Comparison of ENCODE assay signal across 8 cellular contexts in genomic region chr19:47230921-47231214, GRCh38. TPM values are rescaled to one million over a fixed set of nuclear protein-coding genes. Genes with fewer than 3 reads are reported as not detected.
DNase-seq lines count a peak whose midpoint lies in the region; ATAC-seq and TF ChIP-seq lines count a peak whose summit lies in the region.

A gene with protein sequence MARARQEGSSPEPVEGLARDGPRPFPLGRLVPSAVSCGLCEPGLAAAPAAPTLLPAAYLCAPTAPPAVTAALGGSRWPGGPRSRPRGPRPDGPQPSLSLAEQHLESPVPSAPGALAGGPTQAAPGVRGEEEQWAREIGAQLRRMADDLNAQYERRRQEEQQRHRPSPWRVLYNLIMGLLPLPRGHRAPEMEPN (minus strand): TSS chr19:47231199. CDS start chr19:47228431, 2,768 bp downstream.

- peak within 1 kb of the TSS; percentile 81 for H3K4me3 Mint-ChIP-seq in natural killer cell

- peak within 1 kb of the TSS; percentile 44; the same call in 1 of the 2 replicates for H3K9ac ChIP-seq in KMS-11

- peak in 2 of 3 donors; percentile 0 for ATAC-seq in natural killer cell
- no peak for ATAC-seq in GM18873 (IDR thresholded peaks at IDR 0.05; ENCODE audit: low FRiP score, unreplicated experiment)
- ATAC-seq in GM18511 (IDR thresholded peaks at IDR 0.05; ENCODE audit: unreplicated experiment): no peak

- DNase-seq in dermis blood vessel endothelial cell (no peak), natural killer cell (no peak), NCI-H345 treated with DMSO at 0.1 percent for 48 hours (lab: John Stamatoyannopoulos, UW; ENCODE audit: unreplicated experiment) (no peak)
- DNase-seq in stimulated activated naive CD4-positive, alpha-beta T cell treated with Interleukin-2 at 50 U/mL for 16 hours (lab: John Stamatoyannopoulos, UW): no peak

- H3K4me3 ChIP-seq in KMS-11 (IDR thresholded peaks at IDR 0.05; ENCODE audit: insufficient read depth, low read depth, low read length): no peak within 1 kb of the TSS

- H4K20me1 ChIP-seq in KMS-11 (ENCODE audit: insufficient read depth): no peaks in the 10 kb centered on the region

- H3K36me3 ChIP-seq in KMS-11 (ENCODE audit: insufficient read depth): no peaks in the 10 kb centered on the region

- H3K4me2 ChIP-seq in KMS-11: peak within 1 kb of the TSS; percentile 97

- H3K27me3 ChIP-seq in KMS-11 (ENCODE audit: insufficient read depth, low read depth): peaks cover 6% of the 10 kb centered on the region; the same call in 1 of the 2 replicates

- peak within 1 kb of the TSS; percentile 88 to 93 for H3K27ac Mint-ChIP-seq in natural killer cell

- H3K4me1 Mint-ChIP-seq in natural killer cell: peaks cover 18 to 28% of the 10 kb centered on the region in 2 donors

- no peaks in the 10 kb centered on the region for H3K79me2 ChIP-seq in KMS-11 (ENCODE audit: insufficient read depth, low read depth)

- peak within 1 kb of the TSS; percentile 80 for H3K27ac ChIP-seq in C4-2B
- peak within 1 kb of the TSS; percentile 44; the same call in 1 of the 2 replicates for H3K27ac ChIP-seq in KMS-11

- TF ChIP-seq CTCF in C4-2B (conservative IDR thresholded peaks at IDR 0.05): no peak
- TF ChIP-seq CTCF in KMS-11 (conservative IDR thresholded peaks at IDR 0.05; ENCODE audit: low read depth, low read length): no peak
- TF ChIP-seq CTCF in natural killer cell (IDR thresholded peaks at IDR 0.05): no peak

- no peaks in the 10 kb centered on the region for H3K36me3 Mint-ChIP-seq in natural killer cell

- intact Hi-C loops in natural killer cell (cut with micrococcal nuclease): loop anchor here (1.0 kb wide), 1 partner anchor 10 kb away; no protein-coding TSS in a partner anchor

- peaks cover 0 to 2% of the 10 kb centered on the region in 2 donors for H3K27me3 Mint-ChIP-seq in natural killer cell (ENCODE audit: low read depth in 2 of 2)

- peak within 1 kb of the TSS; percentile 79; the same call in 1 of the 2 replicates for H2AFZ ChIP-seq in KMS-11 (ENCODE audit: low read depth)

- H3K4me1 ChIP-seq in KMS-11 (ENCODE audit: low read depth, poor library complexity, severe bottlenecking): peaks cover 42% of the 10 kb centered on the region

- H3K9me3 Mint-ChIP-seq in natural killer cell: no peaks in the 10 kb centered on the region

RNA-seq across cellular contexts. Expression of the gene that starts here (rescaled TPM):
- total RNA-seq in dermis blood vessel endothelial cell (24.5 and 26.9 TPM in 2 replicates), natural killer cell (10 to 100 TPM; 39.9 to 45.1 (median 43.9) TPM)

Comparison
In these comparisons a context has a peak if more than half of its experiments do, and no peak if none do; other contexts are left out.
1. ATAC-seq: peak in natural killer cell (2 of 3); none in GM18873 (single experiment) and GM18511 (single experiment).